8 cellular contexts compared by ENCODE assay signal in the genomic region with DNA sequence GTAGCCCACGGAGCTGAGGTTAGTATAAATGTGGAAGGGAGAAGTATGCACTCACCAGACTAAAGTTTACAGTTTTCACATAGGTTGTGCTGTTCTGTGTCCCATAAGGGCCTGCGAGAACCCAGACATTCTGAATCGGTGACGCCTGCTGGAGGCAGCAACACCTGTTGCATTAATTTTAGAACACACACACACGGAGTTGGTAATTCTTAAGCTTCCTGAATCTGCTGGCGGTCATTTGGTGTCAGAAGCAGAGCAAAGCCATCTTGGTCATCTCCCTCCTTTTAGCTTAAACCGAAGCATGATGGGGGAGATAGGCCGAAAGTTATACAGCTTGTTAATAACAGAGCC. TPM values are rescaled to one million over a fixed set of nuclear protein-coding genes. Genes with fewer than 3 reads are reported as not detected.
DNase-seq lines count a peak whose midpoint lies in the region; ATAC-seq, FAIRE-seq and TF ChIP-seq lines count a peak whose summit lies in the region.

No MANE protein-coding gene starts in this region.

- no peaks in the 10 kb centered on the region for H3K9me1 ChIP-seq in K562 (ENCODE audit: control insufficient read depth, insufficient read depth, low read length)

- H3K27me3 ChIP-seq in K562 (ENCODE audit: control insufficient read depth in 2 of 2, insufficient read depth in 2 of 2, low read length in 2 of 2) (no peaks in the 10 kb centered on the region), layer of hippocampus (ENCODE audit: control insufficient read depth, insufficient read depth, low read length) (no peaks in the 10 kb centered on the region), suprapubic skin (no peaks in the 10 kb centered on the region)

- H2AFZ ChIP-seq in K562 (ENCODE audit: low read depth, low read length): peak overlapping the region; percentile 92

- intact Hi-C loops in K562 (cut with micrococcal nuclease): loop anchor here (2.0 kb wide), 1 partner anchor 60 kb away; no protein-coding TSS in a partner anchor

- FAIRE-seq in K562 (lab: Jason Lieb, UNC): no peak

- TF ChIP-seq EP300 in K562 (IDR thresholded peaks at IDR 0.05; ENCODE audit: low read length) (no peak), suprapubic skin (IDR thresholded peaks at IDR 0.05) (no peak)

- H3K4me2 ChIP-seq in K562 (ENCODE audit: insufficient read depth, low read length): peak overlapping the region; percentile 99

- H3K4me1 ChIP-seq in K562 (replicated peaks in 1 of 2; ENCODE audit: control insufficient read depth in 2 of 2, insufficient read depth in 2 of 2, low read length in 2 of 2) (peaks cover 9 to 10% of the 10 kb centered on the region in 2 experiments; a peak in 4 of 5 replicates), suprapubic skin (peaks cover 20% of the 10 kb centered on the region)

- POLR2A ChIA-PET in K562 (lab: Yijun Ruan, JAX): interaction anchor here (0.6 to 3.6 kb wide), 20 partner anchors 10 to 211 kb away, joined by 3 to 37 read pairs (median 4); partner anchors contain the start of gene RPS17

- TF ChIP-seq POLR2A in K562 (conservative IDR thresholded peaks at IDR 0.05) (no peak), suprapubic skin (IDR thresholded peaks at IDR 0.05) (no peak)

- in situ Hi-C loops in K562 (cut with MboI): no loop called here

- TF ChIP-seq RAD21 in K562 (CRISPR knock-in tag; conservative IDR thresholded peaks at IDR 0.05 in 1 of 2, IDR thresholded peaks at IDR 0.05 in 1 of 2): no peak

- TSS peak; percentile 69 for BruUV-seq in K562 (replicated peaks; lab: Mats Ljungman, UMichigan)

- H4K20me1 ChIP-seq in K562 (replicated peaks; ENCODE audit: control insufficient read depth, insufficient read depth, low read length): peaks cover 3% of the 10 kb centered on the region; the same call in 1 of the 2 replicates

- peaks cover 65% of the 10 kb centered on the region for H3K79me2 ChIP-seq in K562 (ENCODE audit: control insufficient read depth, insufficient read depth, low read length)

- ATAC-seq in GM21786 (IDR thresholded peaks at IDR 0.05; ENCODE audit: unreplicated experiment): peak; percentile 31
- peak; percentile 22 for ATAC-seq in K562

- H3K27ac ChIP-seq in K562 (ENCODE audit: extremely low read depth, low read depth, low read length) (peak overlapping the region; percentile 96), layer of hippocampus (ENCODE audit: low read depth, low read length) (peak overlapping the region; percentile 80), suprapubic skin (peak overlapping the region; percentile 84)

- peak overlapping the region; percentile 95 to 98 for H3K9ac ChIP-seq in K562 (ENCODE audit: insufficient read depth in 1 of 2, low read depth in 2 of 2, low read length in 2 of 2)

- peak; percentile 49 for DNase-seq in LHCN-M2 (ENCODE audit: low read depth)
- DNase-seq in K562 (ENCODE audit: extremely low read depth in 1 of 4, low spot score in 3 of 4): peak in 3 of 4 experiments; percentile 23 to 42 (median 27)
- DNase-seq in suprapubic skin (ENCODE audit: low spot score in 2 of 2): no peak
- DNase-seq in activated CD8-positive, alpha-beta memory T cell treated with anti-CD3 and anti-CD28 coated beads, Interleukin-2, amount 50 U/mL, for 48 hours: no peak
- DNase-seq in stimulated activated CD4-positive, alpha-beta T cell treated with anti-CD3 and anti-CD28 coated beads, Interleukin-12 subunit alpha, Interleukin-12 subunit beta, amount 100 ng/mL, for 4 hours: no peak

- peak overlapping the region; percentile 63 for H3K4me3 ChIP-seq in GM12875 (ENCODE audit: low read depth, low read length)
- peak overlapping the region; percentile 92 for H3K4me3 ChIP-seq in K562
- H3K4me3 ChIP-seq in suprapubic skin: peak overlapping the region; percentile 85

- CTCF ChIA-PET in K562 (lab: Yijun Ruan, JAX; ENCODE audit: low intra/inter-chr PET ratio): no interaction called here

- H3K36me3 ChIP-seq in K562 (ENCODE audit: control insufficient read depth, insufficient read depth, low read length) (peaks cover 52% of the 10 kb centered on the region), suprapubic skin (peaks cover 22% of the 10 kb centered on the region)

- WGBS in K562 (ENCODE audit: insufficient coverage, low coverage, missing lambda C conversion rate): under 1% methylated on average over 8 of the region's 8 CpGs
- 2% methylated on average over 8 of the region's 8 CpGs for WGBS in suprapubic skin

- H3K9me3 ChIP-seq in K562 (replicated peaks; ENCODE audit: control insufficient read depth, insufficient read depth, low read depth, low read length): no peaks in the 10 kb centered on the region
- no peaks in the 10 kb centered on the region for H3K9me3 ChIP-seq in suprapubic skin

- TF ChIP-seq CTCF in GM12875 (IDR thresholded peaks at IDR 0.05; ENCODE audit: borderline replicate concordance, insufficient read depth, low read depth, low read length) (no peak), K562 (IDR thresholded peaks at IDR 0.05 in 2 of 3, conservative IDR thresholded peaks at IDR 0.05 in 1 of 3; ENCODE audit: insufficient read depth in 2 of 3, low read depth in 1 of 3, low read length in 3 of 3) (0 out of 6 replicates have a peak, but pooled peaks of 2 of the 3 experiments have one; percentile 11 to 13), suprapubic skin (IDR thresholded peaks at IDR 0.05) (no peak)

RNA-seq across cellular contexts. Expression of gene AP3B2, which starts 41.1 kb away (rescaled TPM):
- total RNA-seq in LHCN-M2 (2014; rRNA removed): 0.40 and 0.45 TPM in 2 replicates
- 0.12 TPM for polyA plus RNA-seq in LHCN-M2 (2012)
- total RNA-seq in K562 (2011; cell fraction: chromatin; rRNA removed; ENCODE audit: low replicate concordance): 0.88 and 1.1 TPM in 2 replicates
- 0.33 and 0.66 TPM in 2 replicates for total RNA-seq in K562 (2011; cell fraction: nucleolus; rRNA removed)
- total RNA-seq in K562 (2011; cell fraction: nucleoplasm; rRNA removed): 0.22 and 0.84 TPM in 2 replicates
- 0.09 TPM in 1 of 2 replicates, not detected in the other for total RNA-seq in K562 (2014; rRNA removed)
- total RNA-seq in K562 (2014; rRNA removed; fragmentation: Illumina TruSeq; extraction: Trizol): 0.04 and 0.19 TPM in 2 replicates
- not detected in 2 replicates for total RNA-seq in K562 (2015; rRNA removed; fragmentation: Illumina TruSeq; extraction: Trizol)
- total RNA-seq in K562 (2021): 0.18 TPM in 1 of 2 replicates, not detected in the other
- 0.15 and 0.46 TPM in 2 replicates for polyA plus RNA-seq in K562 (2011; rRNA removed)
- polyA plus RNA-seq in K562 (2011; cell fraction: cytosol; rRNA removed): 0.27 and 0.41 TPM in 2 replicates
- 1.2 and 1.4 TPM in 2 replicates for polyA plus RNA-seq in K562 (2011; cell fraction: nucleus; rRNA removed)
- polyA plus RNA-seq in K562 (2012): 0.27 and 0.73 TPM in 2 replicates
- 0.13 and 0.14 TPM in 2 replicates for polyA plus RNA-seq in K562 (2014; fragmentation: Illumina TruSeq; extraction: Trizol)
- polyA plus RNA-seq in K562 (2014; fragmentation: Nextera tagmentation; extraction: Ambion mirVana): under 1 TPM; 0.10 to 0.11 TPM
- 0.03 and 0.04 TPM in 2 replicates for polyA plus RNA-seq in K562 (2014; rRNA removed)
- polyA minus RNA-seq in K562 (2011; rRNA and poly(A)+ RNA removed): 0.21 TPM in 1 of 2 replicates, not detected in the other
- polyA minus RNA-seq in K562 (2011; cell fraction: cytosol; rRNA and poly(A)+ RNA removed): not detected in 2 replicates
- polyA minus RNA-seq in K562 (2011; cell fraction: nucleus; rRNA and poly(A)+ RNA removed): 0.22 TPM in 1 of 2 replicates, not detected in the other
- total RNA-seq in suprapubic skin: 1 to 10 TPM; 1.4 to 4.4 (median 2.8) TPM

RNA-seq across cellular contexts. Expression of gene FSD2, which starts 55.1 kb away (rescaled TPM):
- total RNA-seq in LHCN-M2 (2014; rRNA removed) (not detected in 2 replicates), K562 (2014; rRNA removed) (not detected in 2 replicates), K562 (2014; rRNA removed; fragmentation: Illumina TruSeq; extraction: Trizol) (not detected in 2 replicates), K562 (2015; rRNA removed; fragmentation: Illumina TruSeq; extraction: Trizol) (not detected in 2 replicates), K562 (2021) (not detected in 2 replicates), suprapubic skin (under 1 TPM in 1 of 4 donors, not detected in 3; 0.40 TPM)
- 0.02 TPM for polyA plus RNA-seq in LHCN-M2 (2012)
- not detected in 2 replicates for total RNA-seq in K562 (2011; cell fraction: chromatin; rRNA removed; ENCODE audit: low replicate concordance)
- total RNA-seq in K562 (2011; cell fraction: nucleolus; rRNA removed): not detected in 2 replicates
- total RNA-seq in K562 (2011; cell fraction: nucleoplasm; rRNA removed): not detected in 2 replicates
- polyA plus RNA-seq in K562 (2011; rRNA removed) (not detected in 2 replicates), K562 (2014; fragmentation: Illumina TruSeq; extraction: Trizol) (0.01 TPM in 1 of 2 replicates, not detected in the other), K562 (2014; fragmentation: Nextera tagmentation; extraction: Ambion mirVana) (under 1 TPM; 0.01 to 0.06 TPM), K562 (2014; rRNA removed) (not detected in 2 replicates)
- not detected in 2 replicates for polyA plus RNA-seq in K562 (2011; cell fraction: cytosol; rRNA removed)
- not detected in 2 replicates for polyA plus RNA-seq in K562 (2011; cell fraction: nucleus; rRNA removed)
- 0.06 and 0.07 TPM in 2 replicates for polyA plus RNA-seq in K562 (2012)
- not detected in 2 replicates for polyA minus RNA-seq in K562 (2011; rRNA and poly(A)+ RNA removed)
- polyA minus RNA-seq in K562 (2011; cell fraction: cytosol; rRNA and poly(A)+ RNA removed): not detected in 2 replicates
- not detected in 2 replicates for polyA minus RNA-seq in K562 (2011; cell fraction: nucleus; rRNA and poly(A)+ RNA removed)

RNA-seq across cellular contexts. Expression of gene WHAMM, which starts 58.6 kb away (rescaled TPM):
- total RNA-seq in LHCN-M2 (2014; rRNA removed) (4.2 and 5.3 TPM in 2 replicates), K562 (2014; rRNA removed) (3.6 and 4.3 TPM in 2 replicates), K562 (2014; rRNA removed; fragmentation: Illumina TruSeq; extraction: Trizol) (3.8 and 4.7 TPM in 2 replicates), K562 (2015; rRNA removed; fragmentation: Illumina TruSeq; extraction: Trizol) (3.8 and 4.5 TPM in 2 replicates), K562 (2021) (4.5 and 4.8 TPM in 2 replicates), suprapubic skin (10 to 100 TPM in 3 of 4 donors, 1 to 10 TPM in 1; 8.1 to 15.9 (median 10.4) TPM)
- 3.7 TPM for polyA plus RNA-seq in LHCN-M2 (2012)
- total RNA-seq in K562 (2011; cell fraction: chromatin; rRNA removed; ENCODE audit: low replicate concordance): 4.6 and 8.6 TPM in 2 replicates
- total RNA-seq in K562 (2011; cell fraction: nucleolus; rRNA removed): 3.7 and 3.8 TPM in 2 replicates
- 4.1 and 4.6 TPM in 2 replicates for total RNA-seq in K562 (2011; cell fraction: nucleoplasm; rRNA removed)
- polyA plus RNA-seq in K562 (2011; rRNA removed) (2.7 and 3.3 TPM in 2 replicates), K562 (2014; fragmentation: Illumina TruSeq; extraction: Trizol) (4.0 TPM in 2 replicates), K562 (2014; fragmentation: Nextera tagmentation; extraction: Ambion mirVana) (1 to 10 TPM; 2.0 to 2.3 TPM), K562 (2014; rRNA removed) (3.6 and 4.6 TPM in 2 replicates)
- 1.9 and 2.1 TPM in 2 replicates for polyA plus RNA-seq in K562 (2011; cell fraction: cytosol; rRNA removed)
- polyA plus RNA-seq in K562 (2011; cell fraction: nucleus; rRNA removed): 3.8 and 4.0 TPM in 2 replicates
- polyA plus RNA-seq in K562 (2012): 2.9 and 3.8 TPM in 2 replicates
- polyA minus RNA-seq in K562 (2011; rRNA and poly(A)+ RNA removed): 2.6 and 2.9 TPM in 2 replicates
- polyA minus RNA-seq in K562 (2011; cell fraction: cytosol; rRNA and poly(A)+ RNA removed): 1.5 and 2.0 TPM in 2 replicates
- polyA minus RNA-seq in K562 (2011; cell fraction: nucleus; rRNA and poly(A)+ RNA removed): 2.3 and 2.9 TPM in 2 replicates

Comparison
In these comparisons a context has a peak if more than half of its experiments do, and no peak if none do; other contexts are left out.
1. CTCF ChIP-seq: peak in K562 (2 of 3); none in GM12875 (single experiment) and suprapubic skin (0 of 2).
2. DNase-seq: peak in LHCN-M2 (single experiment) and K562 (3 of 4); none in suprapubic skin (0 of 2), activated CD8-positive, alpha-beta memory T cell treated with anti-CD3 and anti-CD28 coated beads, Interleukin-2, amount 50 U/mL, for 48 hours (single experiment) and stimulated activated CD4-positive, alpha-beta T cell treated with anti-CD3 and anti-CD28 coated beads, Interleukin-12 subunit alpha, Interleukin-12 subunit beta, amount 100 ng/mL, for 4 hours (single experiment).
3. Peak in every context shown above with its lines, with median percentiles within 50 percentile points of each other: H3K4me3 ChIP-seq and H3K27ac ChIP-seq.